Comparison of ENCODE assay signal across 10 cellular contexts in the genomic region with DNA sequence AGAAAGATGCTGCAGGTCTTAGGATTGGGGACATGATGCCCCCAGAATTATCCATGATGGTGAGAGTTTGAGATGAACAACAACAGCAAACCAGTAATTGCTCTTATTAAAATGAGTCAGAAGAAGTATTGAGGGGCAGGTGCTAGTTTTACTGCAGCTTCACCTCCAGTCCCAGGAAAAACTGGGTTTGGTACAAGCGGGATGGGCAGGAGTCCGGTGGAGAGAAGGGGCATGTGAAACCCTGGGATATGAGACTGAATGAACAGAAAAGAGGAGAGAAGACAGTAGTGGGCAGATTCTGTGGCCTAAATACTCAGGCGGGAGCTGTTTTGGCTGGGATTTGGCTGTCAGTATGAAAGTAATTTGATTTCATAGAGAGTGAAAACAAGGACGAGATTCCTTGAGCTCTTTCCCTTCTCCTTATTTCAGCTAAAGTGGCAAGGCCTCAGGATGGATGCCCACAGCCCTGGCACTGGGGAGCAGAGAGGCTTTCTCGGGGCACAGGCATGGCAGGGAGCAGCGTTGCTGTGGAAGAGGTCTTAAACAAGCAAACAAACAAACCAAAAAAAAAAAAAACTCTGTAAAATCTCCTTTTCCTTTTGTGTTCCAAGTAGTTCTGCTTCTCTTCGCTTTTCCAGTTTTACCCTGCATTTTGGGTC. TPM values are rescaled to one million over a fixed set of nuclear protein-coding genes. Genes with fewer than 3 reads are reported as not detected.
A peak's percentile ranks its signal among the peaks of the same experiment; 100 is the strongest.
DNase-seq lines count a peak whose midpoint lies in the region; ATAC-seq and TF ChIP-seq lines count a peak whose summit lies in the region.
"Had no signal": no experiment of that assay in that cellular context is flagged by ENCODE, and none has a peak within 500 bp of the region (broad histone marks: within the 10 kb centered on the region; RNA-seq: fewer than 3 reads in every experiment).

No MANE protein-coding gene starts in this region.

- peak overlapping the region; percentile 20 to 42 for H3K9ac ChIP-seq in colonic mucosa (ENCODE audit: low read depth in 2 of 2, low read length in 2 of 2)
- peak overlapping the region; percentile 71 for H3K9ac ChIP-seq in muscle layer of colon (ENCODE audit: low read length)

- peaks cover 0 to 11% (median 0%) of the 10 kb centered on the region in 9 donors for H3K27me3 ChIP-seq in heart left ventricle
- H3K27me3 ChIP-seq in colonic mucosa = no peaks in the 10 kb centered on the region
- no peaks in the 10 kb centered on the region for H3K27me3 ChIP-seq in muscle layer of colon (ENCODE audit: control insufficient read depth in 1 of 2, insufficient read depth in 2 of 2, low read length in 2 of 2)
- H3K27me3 ChIP-seq in uterus = no peaks in the 10 kb centered on the region

- DNase-seq in heart left ventricle (no peak), cardiac septum (ENCODE audit: low spot score) (no peak), colonic mucosa (no peak), uterus (no peak), epidermal melanocyte (ENCODE audit: insufficient read length, low spot score) (no peak), NCI-H2171 treated with DMSO at 0.1 percent for 48 hours (lab: John Stamatoyannopoulos, UW) (no peak)
- no peak for DNase-seq in stimulated activated CD4-positive, alpha-beta T cell treated with anti-CD3 and anti-CD28 coated beads, Interleukin-2, amount 100 ng/mL, for 24 hours
- DNase-seq: cortex of kidney, H9 had no signal

- no peak for ATAC-seq in heart left ventricle

- WGBS in heart left ventricle, 4 donors = 70 to 79% (median 74%) methylated on average over 7 of the region's 7 CpGs

- no peak for TF ChIP-seq POLR2A in heart left ventricle (IDR thresholded peaks at IDR 0.05)
- TF ChIP-seq POLR2A in uterus (IDR thresholded peaks at IDR 0.05) = no peak

- intact Hi-C loops in heart left ventricle (cut with DNase I) (loop anchor here in 4 of 10 donors (5.0 kb wide), 2 partner anchors 36 to 39 kb away; no protein-coding TSS in a partner anchor), cardiac septum (cut with DNase I) (no loop called here), colonic mucosa (cut with DNase I) (no loop called here), uterus (cut with DNase I; ENCODE audit: low total_unique reads) (no loop called here)

- peak overlapping the region in 8 of 12 donors; percentile 33 to 64 (median 52) for H3K4me3 ChIP-seq in heart left ventricle
- H3K4me3 ChIP-seq in colonic mucosa = peak overlapping the region; percentile 25
- peak overlapping the region; percentile 33 to 59 for H3K4me3 ChIP-seq in muscle layer of colon (ENCODE audit: low read depth in 1 of 2, low read length in 2 of 2)
- peak overlapping the region; percentile 33 to 40 for H3K4me3 ChIP-seq in uterus

- H3K9me3 ChIP-seq in heart left ventricle (no peaks in the 10 kb centered on the region), colonic mucosa (no peaks in the 10 kb centered on the region), muscle layer of colon (ENCODE audit: low read length) (no peaks in the 10 kb centered on the region), uterus (no peaks in the 10 kb centered on the region)

- H3K4me1 ChIP-seq in heart left ventricle (peaks cover 3 to 98% (median 75%) of the 10 kb centered on the region in 12 donors), colonic mucosa (peaks cover 4% of the 10 kb centered on the region), muscle layer of colon (ENCODE audit: insufficient read depth, low read length) (peaks cover 78% of the 10 kb centered on the region), uterus (peaks cover 5 to 22% of the 10 kb centered on the region in 2 donors)

- H3K27ac ChIP-seq in heart left ventricle (peak overlapping the region in 11 of 12 donors; percentile 1 to 97 (median 86)), colonic mucosa (peak overlapping the region; percentile 79), muscle layer of colon (ENCODE audit: low read depth, low read length) (peak overlapping the region; percentile 86), uterus (peak overlapping the region; percentile 95 to 99)

- TF ChIP-seq CTCF in heart left ventricle (IDR thresholded peaks at IDR 0.05) (no peak), colonic mucosa (IDR thresholded peaks at IDR 0.05) (no peak), uterus (IDR thresholded peaks at IDR 0.05) (no peak)

- H3K36me3 ChIP-seq in heart left ventricle = peaks cover 0 to 28% (median 7%) of the 10 kb centered on the region in 9 donors
- H3K36me3 ChIP-seq in colonic mucosa = no peaks in the 10 kb centered on the region
- peaks cover 13% of the 10 kb centered on the region for H3K36me3 ChIP-seq in muscle layer of colon (ENCODE audit: insufficient read depth, low read length)
- H3K36me3 ChIP-seq in uterus = no peaks in the 10 kb centered on the region

RNA-seq across cellular contexts. Expression of a gene that starts 30.7 kb away (rescaled TPM):
- total RNA-seq in heart left ventricle (100 to 1,000 TPM in 8 of 9 donors, 10 to 100 TPM in 1; 81.4 to 147 (median 122) TPM), cardiac septum (123 TPM), colonic mucosa (10 to 100 TPM; 70.9 to 73.8 TPM), uterus (100 to 1,000 TPM in 2 of 4 donors, 10 to 100 TPM in 2; 27.4 to 381 (median 78.4) TPM)
- polyA plus RNA-seq in heart left ventricle = 10 to 100 TPM; 42.1 to 55.2 TPM

RNA-seq across cellular contexts. Expression of a gene that starts 56.6 kb away (rescaled TPM):
- total RNA-seq in heart left ventricle (10 to 100 TPM in 4 of 9 donors, 1 to 10 TPM in 5; 2.9 to 13.6 (median 9.0) TPM), cardiac septum (11.4 TPM), colonic mucosa (under 1 TPM; 0.19 to 0.27 TPM), uterus (under 1 TPM in 1 of 4 donors, not detected in 3; 0.14 TPM)
- polyA plus RNA-seq in heart left ventricle = 1 to 10 TPM; 1.4 to 4.7 TPM
